In genomic region chr3:189322339-189322738, GRCh38 we compare ENCODE assay signal across 13 cellular contexts.
"Had no signal": no experiment of that assay in that cellular context is flagged by ENCODE, and none has a peak within 500 bp of the region (broad histone marks: within the 10 kb centered on the region; RNA-seq: fewer than 3 reads in every experiment).

No MANE protein-coding gene starts in this region.

- H3K27me3 ChIP-seq: dorsolateral prefrontal cortex, ovary had no signal

- H3K36me3 ChIP-seq: ovary had no signal

- H3K4me3 Mint-ChIP-seq: activated CD8-positive, alpha-beta T cell treated with anti-CD3 and anti-CD28 coated beads, Interleukin-2, amount 10 ng/mL, durations not matched to agents 7 days and 5 days; neural crest cell; stimulated activated naive CD8-positive, alpha-beta T cell treated with anti-CD3 and anti-CD28 coated beads, Interleukin-15, Interleukin-2, amounts not matched to agents 100 ng/mL and 50 ng/mL, for 24 hours; T-cell had no signal

- H3K27ac Mint-ChIP-seq: activated CD8-positive, alpha-beta T cell treated with anti-CD3 and anti-CD28 coated beads, Interleukin-2, amount 10 ng/mL, durations not matched to agents 7 days and 5 days; stimulated activated naive CD8-positive, alpha-beta T cell treated with anti-CD3 and anti-CD28 coated beads, Interleukin-15, Interleukin-2, amounts not matched to agents 100 ng/mL and 50 ng/mL, for 24 hours; T-cell had no signal

- ATAC-seq: activated CD8-positive, alpha-beta T cell treated with anti-CD3 and anti-CD28 coated beads, Interleukin-2, amount 10 ng/mL, durations not matched to agents 7 days and 5 days; activated naive CD4-positive, alpha-beta T cell treated with anti-CD3 and anti-CD28 coated beads, Interleukin-2, amount 50 U/mL, for 72 hours; T-cell had no signal

- DNase-seq: activated CD4-positive, CD25-positive, alpha-beta regulatory T cell; activated CD8-positive, alpha-beta memory T cell treated with anti-CD3 and anti-CD28 coated beads, Interleukin-2, amount 50 U/mL, for 48 hours; activated CD8-positive, alpha-beta T cell treated with anti-CD3 and anti-CD28 coated beads, Interleukin-2, amount 10 ng/mL, durations not matched to agents 7 days and 5 days; aorta; dorsolateral prefrontal cortex; hypothalamus; kidney glomerular epithelial cell; ovary; stimulated activated CD4-positive, alpha-beta T cell treated with anti-CD3 and anti-CD28 coated beads, Interleukin-4, amount 100 ng/mL, for 24 hours; T-cell had no signal

- H3K27ac ChIP-seq: dorsolateral prefrontal cortex, ovary had no signal

- H3K9me3 ChIP-seq: ovary had no signal

- H3K4me3 ChIP-seq: dorsolateral prefrontal cortex, ovary had no signal

- H3K27me3 Mint-ChIP-seq: T-cell had no signal
